Comparison of ENCODE assay signal across 15 cellular contexts in genomic region chr2:62221141-62221540, GRCh38. TPM values are rescaled to one million over a fixed set of nuclear protein-coding genes. Genes with fewer than 3 reads are reported as not detected.
DNase-seq lines count a peak whose midpoint lies in the region; ATAC-seq and TF ChIP-seq lines count a peak whose summit lies in the region.
"Had no signal": no experiment of that assay in that cellular context is flagged by ENCODE, and none has a peak within 500 bp of the region (broad histone marks: within the 10 kb centered on the region; RNA-seq: fewer than 3 reads in every experiment).

No MANE protein-coding gene starts in this region.

- CTCF ChIA-PET in activated CD4-positive, alpha-beta T cell treated with anti-CD3 and anti-CD28 coated beads for 36 hours (lab: Charles Lee), result no interaction called here

- peaks cover 5% of the 10 kb centered on the region for H4K20me1 ChIP-seq in osteoblast (ENCODE audit: insufficient read depth, low read length)

- H3K27me3 Mint-ChIP-seq in activated CD4-positive, alpha-beta T cell treated with anti-CD3 and anti-CD28 coated beads for 36 hours, result no peaks in the 10 kb centered on the region
- no peaks in the 10 kb centered on the region for H3K27me3 Mint-ChIP-seq in endothelial cell (ENCODE audit: unreplicated experiment)

- no peak overlapping the region for H2AFZ ChIP-seq in osteoblast (ENCODE audit: low read length)

- H3K27me3 ChIP-seq in osteoblast (ENCODE audit: insufficient read depth, low read length), result no peaks in the 10 kb centered on the region
- H3K27me3 ChIP-seq: cardiac muscle cell, gastroesophageal sphincter, right atrium auricular region had no signal

- POLR2A ChIA-PET in activated CD4-positive, alpha-beta T cell treated with anti-CD3 and anti-CD28 coated beads for 36 hours (lab: Charles Lee), result no interaction called here

- H3K36me3 ChIP-seq in osteoblast (ENCODE audit: insufficient read depth, low read length), result peaks cover 4% of the 10 kb centered on the region

- H3K36me3 Mint-ChIP-seq in activated CD4-positive, alpha-beta T cell treated with anti-CD3 and anti-CD28 coated beads for 36 hours (ENCODE audit: low read depth), result peaks cover 69% of the 10 kb centered on the region
- peaks cover 35% of the 10 kb centered on the region for H3K36me3 Mint-ChIP-seq in endothelial cell (ENCODE audit: low read depth, unreplicated experiment)

- no peak for DNase-seq in activated CD4-positive, alpha-beta T cell treated with anti-CD3 and anti-CD28 coated beads for 36 hours
- no peak for DNase-seq in activated CD4-positive, alpha-beta T cell treated with anti-CD3 and anti-CD28 coated beads for 48 hours
- peak; percentile 76 for DNase-seq in RPMI7951 (ENCODE audit: low read depth)
- DNase-seq in endothelial cell (ENCODE audit: low spot score), result no peak
- no peak for DNase-seq in osteoblast (ENCODE audit: insufficient read length, low spot score, missing footprints)
- DNase-seq: activated CD8-positive, alpha-beta memory T cell treated with anti-CD3 and anti-CD28 coated beads for 24 hours; NCI-H524 had no signal

- peaks cover 72% of the 10 kb centered on the region for H3K79me2 ChIP-seq in osteoblast (ENCODE audit: insufficient read depth, low read length)

- no peak overlapping the region for H3K4me3 Mint-ChIP-seq in activated CD4-positive, alpha-beta T cell treated with anti-CD3 and anti-CD28 coated beads for 36 hours
- no peak overlapping the region for H3K4me3 Mint-ChIP-seq in endothelial cell (ENCODE audit: unreplicated experiment)

- intact Hi-C loops in activated CD4-positive, alpha-beta T cell treated with anti-CD3 and anti-CD28 coated beads for 36 hours (cut with DNase I, micrococcal nuclease), result no loop called here

- peaks cover 32% of the 10 kb centered on the region for H3K4me1 ChIP-seq in osteoblast (ENCODE audit: insufficient read depth, low read length)

- TF ChIP-seq CTCF in endothelial cell (IDR thresholded peaks at IDR 0.05; ENCODE audit: unreplicated experiment) (no peak), osteoblast (IDR thresholded peaks at IDR 0.05; ENCODE audit: extremely low read depth, low read depth, low read length) (no peak)

- H3K9me3 ChIP-seq in osteoblast (ENCODE audit: low read depth, low read length), result no peaks in the 10 kb centered on the region
- H3K9me3 ChIP-seq: gastroesophageal sphincter, right atrium auricular region had no signal

- peaks cover 10% of the 10 kb centered on the region for H3K9me3 Mint-ChIP-seq in activated CD4-positive, alpha-beta T cell treated with anti-CD3 and anti-CD28 coated beads for 36 hours (ENCODE audit: low read depth)
- H3K9me3 Mint-ChIP-seq in endothelial cell (ENCODE audit: unreplicated experiment), result no peaks in the 10 kb centered on the region

- no peak overlapping the region for H3K4me3 ChIP-seq in osteoblast (ENCODE audit: insufficient read depth, low read length)
- H3K4me3 ChIP-seq: cardiac muscle cell, gastroesophageal sphincter, lung, right atrium auricular region had no signal

- no peak for ATAC-seq in activated CD4-positive, alpha-beta T cell treated with anti-CD3 and anti-CD28 coated beads for 36 hours
- ATAC-seq in GM21786 (IDR thresholded peaks at IDR 0.05; ENCODE audit: unreplicated experiment) (no peak), HG03442 (IDR thresholded peaks at IDR 0.05; ENCODE audit: unreplicated experiment) (no peak), HG03354 (IDR thresholded peaks at IDR 0.05; ENCODE audit: poor library complexity, severe bottlenecking, unreplicated experiment) (no peak)
- ATAC-seq: gastroesophageal sphincter had no signal

- H3K27ac ChIP-seq in osteoblast (ENCODE audit: low read depth, low read length), result no peak overlapping the region
- H3K27ac ChIP-seq: cardiac muscle cell, gastroesophageal sphincter, KMS-11 had no signal

- H3K27ac Mint-ChIP-seq in activated CD4-positive, alpha-beta T cell treated with anti-CD3 and anti-CD28 coated beads for 36 hours, result peak overlapping the region; percentile 16
- peak overlapping the region; percentile 16 for H3K27ac Mint-ChIP-seq in endothelial cell (ENCODE audit: unreplicated experiment)

- peaks cover 67% of the 10 kb centered on the region for H3K4me1 Mint-ChIP-seq in activated CD4-positive, alpha-beta T cell treated with anti-CD3 and anti-CD28 coated beads for 36 hours
- peaks cover 63% of the 10 kb centered on the region for H3K4me1 Mint-ChIP-seq in endothelial cell (ENCODE audit: unreplicated experiment)

- H3K4me2 ChIP-seq in osteoblast (ENCODE audit: insufficient read depth, low read length), result peak overlapping the region; percentile 26
- H3K4me2 ChIP-seq: KMS-11 had no signal

RNA-seq across cellular contexts. Expression of gene B3GNT2, which starts 25.2 kb away (rescaled TPM):
- 10 to 100 TPM; 28.6 to 31.7 TPM for total RNA-seq in activated CD4-positive, alpha-beta T cell treated with anti-CD3 and anti-CD28 coated beads for 36 hours
- total RNA-seq in RPMI7951 (2014; rRNA removed; shearing (Covaris generic)), result 26.5 and 31.6 TPM in 2 replicates
- 53.1 TPM for total RNA-seq in endothelial cell (ENCODE audit: unreplicated experiment)
- 19.2 and 21.7 TPM in 2 replicates for total RNA-seq in osteoblast
